ENCODE assay signal across 14 cellular contexts in genomic region chrX:110055616-110056015, GRCh38. TPM values are rescaled to one million over a fixed set of nuclear protein-coding genes. Genes with fewer than 3 reads are reported as not detected.
DNase-seq lines count a peak whose midpoint lies in the region; TF ChIP-seq lines count a peak whose summit lies in the region.
"Had no signal": no experiment of that assay in that cellular context is flagged by ENCODE, and none has a peak within 500 bp of the region (broad histone marks: within the 10 kb centered on the region; RNA-seq: fewer than 3 reads in every experiment).

No MANE protein-coding gene starts in this region.

- H3K9me3 ChIP-seq in osteoblast (ENCODE audit: low read depth, low read length) = no peaks in the 10 kb centered on the region

- H3K4me2 ChIP-seq in osteoblast (ENCODE audit: insufficient read depth, low read length) = no peak overlapping the region

- TF ChIP-seq CTCF in astrocyte of the spinal cord (IDR thresholded peaks at IDR 0.05; ENCODE audit: low read depth, low read length) (no peak), osteoblast (IDR thresholded peaks at IDR 0.05; ENCODE audit: extremely low read depth, low read depth, low read length) (no peak)

- H3K4me3 ChIP-seq in astrocyte of the spinal cord (ENCODE audit: low read depth, low read length) = no peak overlapping the region
- H3K4me3 ChIP-seq in osteoblast (ENCODE audit: insufficient read depth, low read length) = no peak overlapping the region

- H3K79me2 ChIP-seq in osteoblast (ENCODE audit: insufficient read depth, low read length) = no peaks in the 10 kb centered on the region

- no peaks in the 10 kb centered on the region for H3K36me3 ChIP-seq in osteoblast (ENCODE audit: insufficient read depth, low read length)

- DNase-seq in EH (ENCODE audit: low read depth) (peak; percentile 4), HT1080 (ENCODE audit: low read depth) (peak; percentile 40), astrocyte of the spinal cord (ENCODE audit: low read depth, low spot score) (peak; percentile 6), kidney glomerular epithelial cell (lab: John Stamatoyannopoulos, UW) (peak; percentile 15), islet precursor cell (no peak), SW 1271 (lab: John Stamatoyannopoulos, UW) (no peak), osteoblast (ENCODE audit: insufficient read length, low spot score, missing footprints) (no peak)
- no peak for DNase-seq in central memory CD4-positive, alpha-beta T cell
- DNase-seq: CD4-positive, CD25-positive, alpha-beta regulatory T cell; DND-41; GOT3; Kasumi-1; NCI-H1436 treated with DMSO at 0.1 percent for 48 hours; NCI-H345 had no signal

- H2AFZ ChIP-seq in osteoblast (ENCODE audit: low read length) = no peak overlapping the region

- H4K20me1 ChIP-seq in osteoblast (ENCODE audit: insufficient read depth, low read length) = no peaks in the 10 kb centered on the region

- H3K27me3 ChIP-seq in osteoblast (ENCODE audit: insufficient read depth, low read length) = no peaks in the 10 kb centered on the region

- in situ Hi-C loops in astrocyte of the spinal cord (cut with HindIII; ENCODE audit: low sequenced_read_pairs) = no loop called here

- H3K27ac ChIP-seq in osteoblast (ENCODE audit: low read depth, low read length) = no peak overlapping the region

- H3K4me1 ChIP-seq in osteoblast (ENCODE audit: insufficient read depth, low read length) = no peaks in the 10 kb centered on the region

RNA-seq across cellular contexts. Expression of gene TMEM164, which starts 52.7 kb away (rescaled TPM):
- total RNA-seq in HT1080 (2014; rRNA removed; shearing (Covaris generic)) = 18.8 and 26.7 TPM in 2 replicates
- 17.6 and 20.2 TPM in 2 replicates for polyA plus RNA-seq in HT1080 (2015; cell fraction: cytosol; rRNA removed)
- 20.5 and 22.6 TPM in 2 replicates for polyA plus RNA-seq in HT1080 (2015; cell fraction: nucleus; rRNA removed)
- total RNA-seq in osteoblast = 7.6 and 21.5 TPM in 2 replicates

Comparison
In these comparisons a context has a peak if more than half of its experiments do, and no peak if none do; other contexts are left out.
1. DNase-seq: peak in EH (single experiment), HT1080 (single experiment), astrocyte of the spinal cord (single experiment) and kidney glomerular epithelial cell (single experiment); none in central memory CD4-positive, alpha-beta T cell (single experiment), islet precursor cell (single experiment), SW 1271 (0 of 2) and osteoblast (single experiment).